In genomic region chr16:21608647-21609328, GRCh38 we compare ENCODE assay signal across 11 cellular contexts. TPM values are rescaled to one million over a fixed set of nuclear protein-coding genes. Genes with fewer than 3 reads are reported as not detected.
DNase-seq lines count a peak whose midpoint lies in the region; ATAC-seq and TF ChIP-seq lines count a peak whose summit lies in the region.
"Had no signal": no experiment of that assay in that cellular context is flagged by ENCODE, and none has a peak within 500 bp of the region (broad histone marks: within the 10 kb centered on the region; RNA-seq: fewer than 3 reads in every experiment).

No MANE protein-coding gene starts in this region.

- CTCF ChIA-PET in CD8-positive, alpha-beta T cell (lab: Charles Lee) = interaction anchor here (1.5 to 2.5 kb wide), 3 partner anchors 18 to 49 kb away, joined by 5 to 6 read pairs (median 6); no protein-coding TSS in a partner anchor

- WGBS in stomach, 5 donors = 50 to 67% (median 57%) methylated on average over 3 of the region's 3 CpGs

- ATAC-seq in CD8-positive, alpha-beta T cell = peak; percentile 66
- peak; percentile 85 to 89 for ATAC-seq in natural killer cell treated with Interleukin-12 subunit alpha and Interleukin-12 subunit beta and Interleukin-15 and Interleukin-18, amount 100 ng/mL, for 72 hours
- ATAC-seq in HG03520 (IDR thresholded peaks at IDR 0.05; ENCODE audit: unreplicated experiment) = no peak
- ATAC-seq: body of pancreas had no signal

- H3K27ac ChIP-seq in CD8-positive, alpha-beta T cell (ENCODE audit: low read depth, low read length) = no peak overlapping the region
- peak overlapping the region in 2 of 5 donors; percentile 40 to 42 for H3K27ac ChIP-seq in stomach
- H3K27ac ChIP-seq: body of pancreas had no signal

- peaks cover 56% of the 10 kb centered on the region for H3K4me1 ChIP-seq in CD8-positive, alpha-beta T cell (ENCODE audit: insufficient read depth, low read length)
- peaks cover 43 to 98% (median 69%) of the 10 kb centered on the region in 4 donors for H3K4me1 ChIP-seq in stomach

- no peak overlapping the region for H3K4me3 ChIP-seq in CD8-positive, alpha-beta T cell (ENCODE audit: low read depth, low read length)
- no peak overlapping the region for H3K4me3 ChIP-seq in stomach
- H3K4me3 ChIP-seq: body of pancreas had no signal

- H3K4me1 Mint-ChIP-seq in CD8-positive, alpha-beta T cell (ENCODE audit: low read depth) = peaks cover 80% of the 10 kb centered on the region
- peaks cover 81% of the 10 kb centered on the region for H3K4me1 Mint-ChIP-seq in activated naive CD8-positive, alpha-beta T cell (ENCODE audit: low read depth)
- H3K4me1 Mint-ChIP-seq in natural killer cell treated with Interleukin-12 subunit alpha and Interleukin-12 subunit beta and Interleukin-15 and Interleukin-18, amount 100 ng/mL, for 72 hours (ENCODE audit: low read depth in 2 of 2) = peaks cover 43 to 58% of the 10 kb centered on the region in 2 donors

- no peak for TF ChIP-seq EP300 in stomach (IDR thresholded peaks at IDR 0.05)

- no peaks in the 10 kb centered on the region for H3K9me3 Mint-ChIP-seq in CD8-positive, alpha-beta T cell
- no peaks in the 10 kb centered on the region for H3K9me3 Mint-ChIP-seq in activated naive CD8-positive, alpha-beta T cell (ENCODE audit: low read depth)
- H3K9me3 Mint-ChIP-seq in natural killer cell treated with Interleukin-12 subunit alpha and Interleukin-12 subunit beta and Interleukin-15 and Interleukin-18, amount 100 ng/mL, for 72 hours = no peaks in the 10 kb centered on the region

- TF ChIP-seq POLR2A in stomach (IDR thresholded peaks at IDR 0.05) = no peak

- H3K27me3 ChIP-seq in CD8-positive, alpha-beta T cell (ENCODE audit: insufficient read depth, low read length) = no peaks in the 10 kb centered on the region
- no peaks in the 10 kb centered on the region for H3K27me3 ChIP-seq in stomach
- H3K27me3 ChIP-seq: body of pancreas had no signal

- intact Hi-C loops in CD8-positive, alpha-beta T cell (cut with DNase I, micrococcal nuclease) = loop anchor here in 1 of 2 experiments (1.0 kb wide), 1 partner anchor 8 kb away; no protein-coding TSS in a partner anchor
- intact Hi-C loops in stomach (cut with DNase I; ENCODE audit: low total_unique reads) = loop anchor here (10.0 kb wide), 1 partner anchor 576 kb away; no protein-coding TSS in a partner anchor

- H3K27ac Mint-ChIP-seq in CD8-positive, alpha-beta T cell = peak overlapping the region; percentile 49
- peak overlapping the region; percentile 73 for H3K27ac Mint-ChIP-seq in activated naive CD8-positive, alpha-beta T cell
- peak overlapping the region; percentile 21 to 88 for H3K27ac Mint-ChIP-seq in natural killer cell treated with Interleukin-12 subunit alpha and Interleukin-12 subunit beta and Interleukin-15 and Interleukin-18, amount 100 ng/mL, for 72 hours

- H3K27me3 Mint-ChIP-seq in CD8-positive, alpha-beta T cell (ENCODE audit: low read depth) = no peaks in the 10 kb centered on the region
- no peaks in the 10 kb centered on the region for H3K27me3 Mint-ChIP-seq in activated naive CD8-positive, alpha-beta T cell
- no peaks in the 10 kb centered on the region for H3K27me3 Mint-ChIP-seq in natural killer cell treated with Interleukin-12 subunit alpha and Interleukin-12 subunit beta and Interleukin-15 and Interleukin-18, amount 100 ng/mL, for 72 hours

- TF ChIP-seq CTCF in CD8-positive, alpha-beta T cell (IDR thresholded peaks at IDR 0.05) = no peak
- no peak for TF ChIP-seq CTCF in stomach (IDR thresholded peaks at IDR 0.05)

- peaks cover 11% of the 10 kb centered on the region for H3K36me3 Mint-ChIP-seq in CD8-positive, alpha-beta T cell
- peaks cover 4% of the 10 kb centered on the region for H3K36me3 Mint-ChIP-seq in activated naive CD8-positive, alpha-beta T cell
- no peaks in the 10 kb centered on the region for H3K36me3 Mint-ChIP-seq in natural killer cell treated with Interleukin-12 subunit alpha and Interleukin-12 subunit beta and Interleukin-15 and Interleukin-18, amount 100 ng/mL, for 72 hours

- no peak for DNase-seq in CD8-positive, alpha-beta T cell
- peak; percentile 37 for DNase-seq in LHCN-M2 (ENCODE audit: low read depth)
- DNase-seq in natural killer cell treated with Interleukin-12 subunit alpha and Interleukin-12 subunit beta and Interleukin-15 and Interleukin-18, amount 100 ng/mL, for 72 hours (ENCODE audit: low spot score) = peak; percentile 68
- DNase-seq in HT-29 (ENCODE audit: low spot score) = no peak
- no peak for DNase-seq in nucleus accumbens (lab: John Stamatoyannopoulos, UW)
- DNase-seq in stomach = no peak
- DNase-seq: foreskin fibroblast had no signal

- peak overlapping the region; percentile 20 for H3K4me3 Mint-ChIP-seq in CD8-positive, alpha-beta T cell
- H3K4me3 Mint-ChIP-seq in activated naive CD8-positive, alpha-beta T cell = peak overlapping the region; percentile 34
- H3K4me3 Mint-ChIP-seq in natural killer cell treated with Interleukin-12 subunit alpha and Interleukin-12 subunit beta and Interleukin-15 and Interleukin-18, amount 100 ng/mL, for 72 hours = peak overlapping the region; percentile 58

- H3K9me3 ChIP-seq in CD8-positive, alpha-beta T cell (ENCODE audit: low read length) = no peaks in the 10 kb centered on the region
- no peaks in the 10 kb centered on the region for H3K9me3 ChIP-seq in stomach
- H3K9me3 ChIP-seq: body of pancreas had no signal

- no peaks in the 10 kb centered on the region for H3K36me3 ChIP-seq in CD8-positive, alpha-beta T cell (ENCODE audit: insufficient read depth, low read length)
- H3K36me3 ChIP-seq in stomach = peaks cover 0 to 1% (median under 1%) of the 10 kb centered on the region in 4 donors

- POLR2A ChIA-PET in CD8-positive, alpha-beta T cell (lab: Charles Lee) = interaction anchor here (0.7 to 1.6 kb wide), 5 partner anchors 8 to 49 kb away, joined by 3 to 8 read pairs (median 3); no protein-coding TSS in a partner anchor

RNA-seq across cellular contexts. Expression of gene METTL9, which starts 9.4 kb away (rescaled TPM):
- 10 to 100 TPM; 93.8 to 99.0 TPM for total RNA-seq in CD8-positive, alpha-beta T cell
- 190 and 216 TPM in 2 replicates for total RNA-seq in LHCN-M2 (2014; rRNA removed)
- polyA plus RNA-seq in LHCN-M2 (2012) = 69.7 TPM
- 100 to 1,000 TPM; 104 to 114 TPM for total RNA-seq in natural killer cell treated with Interleukin-12 subunit alpha and Interleukin-12 subunit beta and Interleukin-15 and Interleukin-18, amount 100 ng/mL, for 72 hours
- 120 and 131 TPM in 2 replicates for total RNA-seq in HT-29 (2014; rRNA removed; shearing (Covaris generic))
- total RNA-seq in stomach = 100 to 1,000 TPM in 3 of 5 donors, 10 to 100 TPM in 2; 82.1 to 879 (median 188) TPM
- 10 to 100 TPM; 34.4 to 76.8 (median 63.4) TPM for polyA plus RNA-seq in stomach

RNA-seq across cellular contexts. Expression of gene IGSF6, which starts 43.6 kb away (rescaled TPM):
- total RNA-seq in CD8-positive, alpha-beta T cell = under 1 TPM in 1 of 2 experiments, not detected in 1; 0.19 TPM
- total RNA-seq in LHCN-M2 (2014; rRNA removed) = not detected in 2 replicates
- polyA plus RNA-seq in LHCN-M2 (2012) = 0.17 TPM
- total RNA-seq in natural killer cell treated with Interleukin-12 subunit alpha and Interleukin-12 subunit beta and Interleukin-15 and Interleukin-18, amount 100 ng/mL, for 72 hours = not detected
- total RNA-seq in HT-29 (2014; rRNA removed; shearing (Covaris generic)) = not detected in 2 replicates
- 1 to 10 TPM in 2 of 5 donors, not detected in 3; 1.8 to 4.1 TPM for total RNA-seq in stomach
- polyA plus RNA-seq in stomach = 1 to 10 TPM in 2 of 3 donors, under 1 TPM in 1; 0.73 to 2.2 (median 1.7) TPM
- total RNA-seq: lung microvascular endothelial cell had no signal

RNA-seq across cellular contexts. Expression of gene OTOA, which starts 55.0 kb away (rescaled TPM):
- under 1 TPM in 1 of 2 experiments, not detected in 1; 0.14 TPM for total RNA-seq in CD8-positive, alpha-beta T cell
- 0.06 TPM in 1 of 2 replicates, not detected in the other for total RNA-seq in LHCN-M2 (2014; rRNA removed)
- not detected for polyA plus RNA-seq in LHCN-M2 (2012)
- total RNA-seq in natural killer cell treated with Interleukin-12 subunit alpha and Interleukin-12 subunit beta and Interleukin-15 and Interleukin-18, amount 100 ng/mL, for 72 hours = under 1 TPM; 0.25 to 0.33 TPM
- 0.05 and 0.08 TPM in 2 replicates for total RNA-seq in HT-29 (2014; rRNA removed; shearing (Covaris generic))
- under 1 TPM in 1 of 5 donors, not detected in 4; 0.55 TPM for total RNA-seq in stomach
- polyA plus RNA-seq in stomach = under 1 TPM in 1 of 3 donors, not detected in 2; 0.44 TPM

Comparison
In these comparisons a context has a peak if more than half of its experiments do, and no peak if none do; other contexts are left out.
1. DNase-seq: peak in LHCN-M2 (single experiment) and natural killer cell treated with Interleukin-12 subunit alpha and Interleukin-12 subunit beta and Interleukin-15 and Interleukin-18, amount 100 ng/mL, for 72 hours (single experiment); none in CD8-positive, alpha-beta T cell (0 of 7), HT-29 (single experiment), nucleus accumbens (0 of 56) and stomach (single experiment).
2. Peak in every context shown above with its lines, with median percentiles within 50 percentile points of each other: H3K27ac Mint-ChIP-seq and H3K4me3 Mint-ChIP-seq.